In genomic region chr1:183946309-183946591, GRCh38 we compare ENCODE assay signal across 26 cellular contexts.
"Had no signal": no experiment of that assay in that cellular context is flagged by ENCODE, and none has a peak within 500 bp of the region (broad histone marks: within the 10 kb centered on the region; RNA-seq: fewer than 3 reads in every experiment).

No MANE protein-coding gene starts in this region.

- ATAC-seq: activated CD8-positive, alpha-beta memory T cell treated with anti-CD3 and anti-CD28 coated beads, Interleukin-2, amount 10 ng/mL, durations not matched to agents 7 days and 5 days; activated naive CD4-positive, alpha-beta T cell treated with anti-CD3 and anti-CD28 coated beads, Interleukin-2, amount 50 U/mL, for 72 hours; activated naive CD8-positive, alpha-beta T cell treated with anti-CD3 and anti-CD28 coated beads, Interleukin-2, amount 50 U/mL, for 24 hours; body of pancreas had no signal

- H3K27ac Mint-ChIP-seq: activated CD8-positive, alpha-beta memory T cell treated with anti-CD3 and anti-CD28 coated beads, Interleukin-2, amount 10 ng/mL, durations not matched to agents 7 days and 5 days; activated naive CD4-positive, alpha-beta T cell treated with anti-CD3 and anti-CD28 coated beads, Interleukin-2, amount 50 U/mL, for 72 hours; activated naive CD8-positive, alpha-beta T cell treated with anti-CD3 and anti-CD28 coated beads, Interleukin-2, amount 50 U/mL, for 24 hours; activated T-cell treated with anti-CD3 and anti-CD28 coated beads, Interleukin-2, amount 50 U/mL, for 24 hours; activated T-helper 1 cell treated with anti-CD3 and anti-CD28 coated beads, Interleukin-12 subunit alpha, Interleukin-12 subunit beta, Interleukin-2, Interleukin-4 antibody, amounts not matched to agents 30 ng/mL and 10 ng/mL and 1 ng/mL, durations not matched to agents 14 hours and 24 hours and 36 hours; T-helper 1 cell treated with Interleukin-12 subunit alpha and Interleukin-12 subunit beta and Interleukin-4 antibody, amounts not matched to agents 30 μg/mL and 1 μg/mL, for 36 hours; WTC11 had no signal

- H3K36me3 ChIP-seq: ascending aorta, Peyer's patch had no signal

- H3K9me3 ChIP-seq: ascending aorta, body of pancreas, Peyer's patch had no signal

- H3K36me3 Mint-ChIP-seq: activated naive CD4-positive, alpha-beta T cell treated with anti-CD3 and anti-CD28 coated beads, Interleukin-2, amount 50 U/mL, for 72 hours; WTC11 had no signal

- H3K27ac ChIP-seq: ascending aorta, body of pancreas, Peyer's patch, RWPE1 had no signal

- H3K27me3 Mint-ChIP-seq: activated CD8-positive, alpha-beta memory T cell treated with anti-CD3 and anti-CD28 coated beads, Interleukin-2, amount 10 ng/mL, durations not matched to agents 7 days and 5 days; activated naive CD8-positive, alpha-beta T cell treated with anti-CD3 and anti-CD28 coated beads, Interleukin-2, amount 50 U/mL, for 24 hours; activated T-cell treated with anti-CD3 and anti-CD28 coated beads, Interleukin-2, amount 50 U/mL, for 24 hours had no signal

- H3K4me3 Mint-ChIP-seq: activated CD8-positive, alpha-beta memory T cell treated with anti-CD3 and anti-CD28 coated beads, Interleukin-2, amount 10 ng/mL, durations not matched to agents 7 days and 5 days; activated naive CD8-positive, alpha-beta T cell treated with anti-CD3 and anti-CD28 coated beads, Interleukin-2, amount 50 U/mL, for 24 hours; activated T-cell treated with anti-CD3 and anti-CD28 coated beads, Interleukin-2, amount 50 U/mL, for 24 hours; activated T-helper 1 cell treated with anti-CD3 and anti-CD28 coated beads, Interleukin-12 subunit alpha, Interleukin-12 subunit beta, Interleukin-2, Interleukin-4 antibody, amounts not matched to agents 30 ng/mL and 10 ng/mL and 1 ng/mL, durations not matched to agents 14 hours and 24 hours and 36 hours; T-helper 1 cell treated with Interleukin-12 subunit alpha and Interleukin-12 subunit beta and Interleukin-4 antibody, amounts not matched to agents 30 μg/mL and 1 μg/mL, for 36 hours; WTC11 had no signal

- H3K27me3 ChIP-seq: ascending aorta, body of pancreas, Peyer's patch had no signal

- H3K4me3 ChIP-seq: ascending aorta, body of pancreas, K562, Peyer's patch had no signal

- H3K4me1 Mint-ChIP-seq: activated naive CD8-positive, alpha-beta T cell treated with anti-CD3 and anti-CD28 coated beads, Interleukin-2, amount 50 U/mL, for 24 hours had no signal

- DNase-seq: activated CD4-positive, alpha-beta T cell treated with anti-CD3 and anti-CD28 coated beads for 48 hours; activated CD4-positive, alpha-beta T cell treated with anti-CD3 and anti-CD28 coated beads, Interleukin-2, amount 50 U/mL, for 4 hours; activated CD4-positive, CD25-positive, alpha-beta regulatory T cell treated with anti-CD3 and anti-CD28 coated beads, Interleukin-2, amount 50 U/mL, for 72 hours; activated CD8-positive, alpha-beta memory T cell treated with anti-CD3 and anti-CD28 coated beads, Interleukin-2, amount 10 ng/mL, durations not matched to agents 7 days and 5 days; activated effector memory CD4-positive, alpha-beta T cell treated with Interleukin-2 at 50 U/mL for 16 hours; activated naive CD4-positive, alpha-beta T cell; activated naive CD8-positive, alpha-beta T cell treated with anti-CD3 and anti-CD28 coated beads, Interleukin-2, amount 50 U/mL, for 24 hours; activated T-cell treated with anti-CD3 and anti-CD28 coated beads, Interleukin-2, amount 50 U/mL, for 24 hours; amniotic stem cell; body of pancreas; Karpas-422; NCI-H1048; NCI-H146; NCI-H187 treated with DMSO at 0.1 percent for 48 hours; NCI-H2081 treated with DMSO at 0.1 percent for 48 hours; NCI-H446; NCI-H524; Peyer's patch; SHP77 treated with DMSO at 0.1 percent for 48 hours had no signal

- H3K9me3 Mint-ChIP-seq: activated T-cell treated with anti-CD3 and anti-CD28 coated beads, Interleukin-2, amount 50 U/mL, for 24 hours; WTC11 had no signal

- H3K4me1 ChIP-seq: ascending aorta, body of pancreas, Peyer's patch had no signal
